1 cellular context compared by ENCODE assay signal in the genomic region with DNA sequence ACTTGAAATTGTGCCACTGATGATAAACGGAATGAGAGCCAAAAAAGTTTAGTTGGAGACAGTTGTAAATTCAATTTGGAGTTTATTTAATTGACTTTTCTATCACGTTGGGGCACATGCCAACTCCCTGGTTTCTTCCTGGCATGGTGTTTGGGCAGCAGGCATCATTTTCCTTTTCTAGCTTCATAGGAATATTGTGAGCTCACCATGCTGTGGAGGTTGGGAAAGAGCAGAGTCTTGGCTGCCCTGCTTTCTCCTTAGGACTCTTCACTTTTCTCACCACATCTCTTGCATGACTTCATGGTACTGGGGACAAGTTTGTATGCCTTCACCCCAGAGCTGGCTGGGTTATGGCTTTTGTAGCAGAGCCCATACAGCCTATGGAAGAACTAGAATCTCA.
TF ChIP-seq lines count a peak whose summit lies in the region.

No MANE protein-coding gene starts in this region.

TF ChIP-seq in HepG2, 621 proteins besides CTCF, POLR2A, EP300 and RAD21:
- TF ChIP-seq, protein P1, sequence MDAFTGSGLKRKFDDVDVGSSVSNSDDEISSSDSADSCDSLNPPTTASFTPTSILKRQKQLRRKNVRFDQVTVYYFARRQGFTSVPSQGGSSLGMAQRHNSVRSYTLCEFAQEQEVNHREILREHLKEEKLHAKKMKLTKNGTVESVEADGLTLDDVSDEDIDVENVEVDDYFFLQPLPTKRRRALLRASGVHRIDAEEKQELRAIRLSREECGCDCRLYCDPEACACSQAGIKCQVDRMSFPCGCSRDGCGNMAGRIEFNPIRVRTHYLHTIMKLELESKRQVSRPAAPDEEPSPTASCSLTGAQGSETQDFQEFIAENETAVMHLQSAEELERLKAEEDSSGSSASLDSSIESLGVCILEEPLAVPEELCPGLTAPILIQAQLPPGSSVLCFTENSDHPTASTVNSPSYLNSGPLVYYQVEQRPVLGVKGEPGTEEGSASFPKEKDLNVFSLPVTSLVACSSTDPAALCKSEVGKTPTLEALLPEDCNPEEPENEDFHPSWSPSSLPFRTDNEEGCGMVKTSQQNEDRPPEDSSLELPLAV (CRISPR knock-in tag; conservative IDR thresholded peaks at IDR 0.05; ENCODE audit: low read depth): 0 out of 2 replicates have a peak, but pooled peaks have one; percentile 8
- no peak for TF ChIP-seq XBP1 (CRISPR knock-in tag; IDR thresholded peaks at IDR 0.05)
